ENCODE assay signal across 24 cellular contexts in genomic region chr1:229860926-229861325, GRCh38.
"Had no signal": no experiment of that assay in that cellular context is flagged by ENCODE, and none has a peak within 500 bp of the region (broad histone marks: within the 10 kb centered on the region; RNA-seq: fewer than 3 reads in every experiment).

No MANE protein-coding gene starts in this region.

- H3K4me1 ChIP-seq: colonic mucosa, foreskin keratinocyte, right lobe of liver, upper lobe of right lung had no signal

- H3K36me3 ChIP-seq: colonic mucosa, left ventricle myocardium inferior, ovary, right lobe of liver, tibial artery, upper lobe of right lung, vagina had no signal

- ATAC-seq: foreskin keratinocyte; naive thymus-derived CD8-positive, alpha-beta T cell; right lobe of liver; stimulated activated effector memory CD8-positive, alpha-beta T cell treated with anti-CD3 and anti-CD28 coated beads, Interleukin-12 subunit alpha, Interleukin-12 subunit beta, amount 100 ng/mL, for 72 hours; stimulated activated naive CD8-positive, alpha-beta T cell treated with anti-CD3 and anti-CD28 coated beads, Interleukin-15, Interleukin-2, amounts not matched to agents 100 U/mL and 50 U/mL, for 24 hours; upper lobe of right lung had no signal

- H3K9me3 ChIP-seq: colonic mucosa, left ventricle myocardium inferior, ovary, right lobe of liver, tibial artery, upper lobe of right lung, vagina had no signal

- DNase-seq: colonic mucosa; dermis blood vessel endothelial cell; effector CD4-positive, alpha-beta T cell; endodermal cell; erythroblast; foreskin keratinocyte; head of caudate nucleus; kidney; left cardiac atrium; left ventricle myocardium inferior; mesendoderm; naive thymus-derived CD8-positive, alpha-beta T cell; nucleus accumbens; ovary; right lobe of liver; stimulated activated CD8-positive, alpha-beta memory T cell treated with anti-CD3 and anti-CD28 coated beads, Interleukin-4, amount 100 ng/mL, for 48 hours; stimulated activated naive CD8-positive, alpha-beta T cell treated with anti-CD3 and anti-CD28 coated beads, Interleukin-15, Interleukin-2, amounts not matched to agents 100 U/mL and 50 U/mL, for 24 hours; upper lobe of right lung had no signal

- H2AFZ ChIP-seq: hepatocyte had no signal

- H3K79me2 ChIP-seq: hepatocyte had no signal

- H3K27me3 ChIP-seq: colonic mucosa, hepatocyte, ovary, right lobe of liver, tibial artery, upper lobe of right lung, vagina had no signal

- H3K4me3 ChIP-seq: colonic mucosa, hepatocyte, left ventricle myocardium inferior, lung, ovary, right lobe of liver, skin epidermis, tibial artery, upper lobe of right lung, vagina had no signal

- H3K4me2 ChIP-seq: hepatocyte had no signal

- H3K27ac ChIP-seq: colonic mucosa, foreskin keratinocyte, hepatocyte, right lobe of liver, skin epidermis, tibial artery, upper lobe of right lung, vagina had no signal
